In the genomic region with DNA sequence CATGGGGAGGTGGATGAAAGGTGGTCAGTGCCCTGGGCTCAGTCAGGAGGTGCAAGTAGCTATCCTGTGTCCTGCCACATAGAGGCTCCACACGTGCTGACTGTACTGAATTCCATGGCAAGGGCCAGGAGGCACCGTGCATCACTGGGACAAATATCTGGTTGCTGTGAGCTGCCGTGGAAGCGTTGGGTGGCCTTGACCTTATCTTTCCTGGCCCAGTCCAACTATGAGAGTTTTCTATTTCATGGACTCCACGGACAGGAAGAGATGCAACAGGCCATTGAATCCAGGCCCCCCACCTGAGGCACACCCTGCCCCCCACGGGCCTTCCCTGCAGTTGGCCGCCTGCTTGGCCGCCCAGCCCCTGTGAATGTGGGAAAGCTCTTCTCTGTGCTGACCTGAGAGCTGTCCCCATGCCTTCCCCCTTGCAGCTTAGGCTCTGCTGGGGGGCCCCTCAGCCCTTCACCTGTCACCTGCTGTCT, we compare ENCODE assay signal across 10 cellular contexts. TPM values are rescaled to one million over a fixed set of nuclear protein-coding genes. Genes with fewer than 3 reads are reported as not detected.
DNase-seq lines count a peak whose midpoint lies in the region; TF ChIP-seq lines count a peak whose summit lies in the region.
"Had no signal": no experiment of that assay in that cellular context is flagged by ENCODE, and none has a peak within 500 bp of the region (broad histone marks: within the 10 kb centered on the region; RNA-seq: fewer than 3 reads in every experiment).

No MANE protein-coding gene starts in this region.

- intact Hi-C loops in PC-9 (cut with micrococcal nuclease; ENCODE audit: unreplicated experiment): no loop called here

- H4K20me1 ChIP-seq in PC-9 (ENCODE audit: insufficient read depth): no peaks in the 10 kb centered on the region
- H4K20me1 ChIP-seq in osteoblast (ENCODE audit: insufficient read depth, low read length): peaks cover 18% of the 10 kb centered on the region

- H3K9me3 ChIP-seq in PC-9 (ENCODE audit: insufficient read depth, low read depth): no peaks in the 10 kb centered on the region
- H3K9me3 ChIP-seq in osteoblast (ENCODE audit: low read depth, low read length): no peaks in the 10 kb centered on the region

- CTCF ChIA-PET in PC-9 (lab: Charles Lee): interaction anchor here (0.6 kb wide), 1 partner anchor 551 kb away, joined by 3 read pairs; no protein-coding TSS in a partner anchor

- H3K4me1 ChIP-seq in PC-9 (replicated peaks; ENCODE audit: insufficient read depth) (peaks cover 16% of the 10 kb centered on the region; the same call in 1 of the 2 replicates), osteoblast (ENCODE audit: insufficient read depth, low read length) (peaks cover 25% of the 10 kb centered on the region)

- no peak for TF ChIP-seq CTCF in PC-9 (conservative IDR thresholded peaks at IDR 0.05)
- TF ChIP-seq CTCF in epithelial cell of esophagus (IDR thresholded peaks at IDR 0.05; ENCODE audit: insufficient read depth, low read depth, low read length, missing control alignments): no peak
- no peak for TF ChIP-seq CTCF in osteoblast (IDR thresholded peaks at IDR 0.05; ENCODE audit: extremely low read depth, low read depth, low read length)

- H3K4me2 ChIP-seq in PC-9 (peak overlapping the region; percentile 85; the same call in 1 of the 2 replicates), osteoblast (ENCODE audit: insufficient read depth, low read length) (peak overlapping the region; percentile 87)

- H3K79me2 ChIP-seq in PC-9 (ENCODE audit: low read depth) (peaks cover 16% of the 10 kb centered on the region), osteoblast (ENCODE audit: insufficient read depth, low read length) (peaks cover 45% of the 10 kb centered on the region)

- no peaks in the 10 kb centered on the region for H3K9me2 ChIP-seq in PC-9 (ENCODE audit: insufficient read depth)

- H3K27me3 ChIP-seq in PC-9 (ENCODE audit: insufficient read depth, low read depth): no peaks in the 10 kb centered on the region
- no peaks in the 10 kb centered on the region for H3K27me3 ChIP-seq in osteoblast (ENCODE audit: insufficient read depth, low read length)

- H3K36me3 ChIP-seq in PC-9 (ENCODE audit: low read depth): no peaks in the 10 kb centered on the region
- H3K36me3 ChIP-seq in osteoblast (ENCODE audit: insufficient read depth, low read length): peaks cover 39% of the 10 kb centered on the region

- DNase-seq in PC-9: no peak
- no peak for DNase-seq in epithelial cell of esophagus (ENCODE audit: low read depth)
- DNase-seq in osteoblast (ENCODE audit: insufficient read length, low spot score, missing footprints): no peak
- DNase-seq in NCI-H1436 treated with DMSO at 0.1 percent for 48 hours (lab: John Stamatoyannopoulos, UW): no peak
- no peak for DNase-seq in DMS79 treated with DMSO at 0.1 percent for 48 hours (lab: John Stamatoyannopoulos, UW)
- DNase-seq in SK-N-DZ (ENCODE audit: low spot score): no peak
- no peak for DNase-seq in NCI-H146 (lab: John Stamatoyannopoulos, UW)
- DNase-seq: activated naive CD8-positive, alpha-beta T cell treated with anti-CD3 and anti-CD28 coated beads, Interleukin-2, amount 10 ng/mL, durations not matched to agents 7 days and 5 days; T-helper 1 cell had no signal

- POLR2A ChIA-PET in PC-9 (lab: Charles Lee; ENCODE audit: unreplicated experiment): no interaction called here

- BruUV-seq in PC-9 (replicated peaks; lab: Mats Ljungman, UMichigan): no TSS peak

- H2AFZ ChIP-seq in PC-9 (no peak overlapping the region), osteoblast (ENCODE audit: low read length) (no peak overlapping the region)

- H3K27ac ChIP-seq in PC-9: no peak overlapping the region
- peak overlapping the region; percentile 19 for H3K27ac ChIP-seq in osteoblast (ENCODE audit: low read depth, low read length)

- H3F3A ChIP-seq in PC-9 (ENCODE audit: insufficient read depth, low read depth): no peaks in the 10 kb centered on the region

- peak overlapping the region; percentile 71; the same call in 1 of the 2 replicates for H3K4me3 ChIP-seq in GM08714 (ENCODE audit: low read length)
- H3K4me3 ChIP-seq in PC-9: no peak overlapping the region
- H3K4me3 ChIP-seq in epithelial cell of esophagus (ENCODE audit: low read length): peak overlapping the region; percentile 86
- peak overlapping the region; percentile 91 for H3K4me3 ChIP-seq in osteoblast (ENCODE audit: insufficient read depth, low read length)

RNA-seq across cellular contexts. Expression of gene GRHPR, which starts 1.7 kb away (rescaled TPM):
- total RNA-seq in PC-9 (2021) (77.2 and 85.4 TPM in 2 replicates), osteoblast (149 and 165 TPM in 2 replicates)
- polyA plus RNA-seq in SK-N-DZ (2014; cell fraction: cytosol; rRNA removed): 226 and 229 TPM in 2 replicates
- polyA plus RNA-seq in SK-N-DZ (2014; cell fraction: nucleus; rRNA removed): 179 and 202 TPM in 2 replicates

RNA-seq across cellular contexts. Expression of gene ZBTB5, which starts 41.0 kb away (rescaled TPM):
- total RNA-seq in PC-9 (2021): 7.7 and 8.8 TPM in 2 replicates
- 10.9 and 11.6 TPM in 2 replicates for total RNA-seq in osteoblast
- polyA plus RNA-seq in SK-N-DZ (2014; cell fraction: cytosol; rRNA removed): 31.7 and 35.9 TPM in 2 replicates
- polyA plus RNA-seq in SK-N-DZ (2014; cell fraction: nucleus; rRNA removed): 19.0 and 21.7 TPM in 2 replicates
